Comparison of ENCODE assay signal across 8 cellular contexts in genomic region chr18:59084286-59084779, GRCh38. TPM values are rescaled to one million over a fixed set of nuclear protein-coding genes. Genes with fewer than 3 reads are reported as not detected.
DNase-seq lines count a peak whose midpoint lies in the region; ATAC-seq and TF ChIP-seq lines count a peak whose summit lies in the region.

No MANE protein-coding gene starts in this region.

- H3K27me3 ChIP-seq in lung (ENCODE audit: control insufficient read depth, insufficient read depth): no peaks in the 10 kb centered on the region

- H3K4me1 ChIP-seq in lung (ENCODE audit: control insufficient read depth in 2 of 2, insufficient read depth in 2 of 2, low read length in 2 of 2): no peaks in the 10 kb centered on the region

- WGBS in lung, 2 donors: 1 to 3% methylated on average over 7 of the region's 7 CpGs

- peak; percentile 28 for TF ChIP-seq CTCF in lung (IDR thresholded peaks at IDR 0.05; ENCODE audit: control extremely low read depth, extremely low read depth)

- no peaks in the 10 kb centered on the region for H3K9me3 ChIP-seq in lung (ENCODE audit: control insufficient read depth in 2 of 2, insufficient read depth in 1 of 2, low read length in 1 of 2)

- no peaks in the 10 kb centered on the region for H3K36me3 ChIP-seq in lung (ENCODE audit: control insufficient read depth in 2 of 2, insufficient read depth in 2 of 2, low read length in 2 of 2)

- DNase-seq in G401 (ENCODE audit: low spot score) (peak; percentile 88), NCI-H526 (lab: John Stamatoyannopoulos, UW) (peak; percentile 76 to 90), lung (ENCODE audit: low spot score) (peak; percentile 54)
- peak; percentile 56 for DNase-seq in activated CD4-positive, alpha-beta T cell treated with anti-CD3 and anti-CD28 coated beads, Interleukin-2, amount 50 U/mL, for 4 hours
- peak; percentile 55 for DNase-seq in effector CD4-positive, alpha-beta T cell
- peak; percentile 41 for DNase-seq in stimulated activated CD8-positive, alpha-beta memory T cell treated with anti-CD3 and anti-CD28 coated beads, Interleukin-15, amount 100 ng/mL, for 1 hour (ENCODE audit: low read depth)

- in situ Hi-C loops in G401 (cut with HindIII; ENCODE audit: low sequenced_read_pairs): no loop called here

- ATAC-seq in HG03442 (IDR thresholded peaks at IDR 0.05; ENCODE audit: unreplicated experiment): peak; percentile 60
- ATAC-seq in lung (ENCODE audit: insufficient read depth, low FRiP score): peak; percentile 84
- no peak for ATAC-seq in HG02588 (IDR thresholded peaks at IDR 0.05; ENCODE audit: unreplicated experiment)

- H3K27ac ChIP-seq in lung (ENCODE audit: low read depth in 1 of 2, low read length in 1 of 2): no peak overlapping the region

- no peak overlapping the region for H3K4me3 ChIP-seq in lung

RNA-seq across cellular contexts. Expression of gene SEC11C, which starts 55.4 kb away (rescaled TPM):
- total RNA-seq in G401 (2014; rRNA removed; shearing (Covaris generic)): 40.4 and 62.7 TPM in 2 replicates
- 100 to 1,000 TPM in 1 of 2 donors, 10 to 100 TPM in 1; 42.7 to 103 TPM for total RNA-seq in lung
- polyA plus RNA-seq in lung: 10 to 100 TPM; 74.3 to 93.9 TPM
